In genomic region chr12:2360630-2361170, GRCh38 we compare ENCODE assay signal across 2 cellular contexts.
TF ChIP-seq lines count a peak whose summit lies in the region.

No MANE protein-coding gene starts in this region.

TF ChIP-seq in HCT116, 20 proteins besides CTCF, POLR2A, EP300 and RAD21 (continued from another document):
- TF ChIP-seq EZH2phosphoT487 (IDR thresholded peaks at IDR 0.05; ENCODE audit: borderline replicate concordance) (no peak), POLR2AphosphoS5 (IDR thresholded peaks at IDR 0.05; ENCODE audit: low read depth, low read length) (no peak), JUND (IDR thresholded peaks at IDR 0.05) (no peak), YY1 (IDR thresholded peaks at IDR 0.05; ENCODE audit: extremely low read depth, insufficient replicate concordance, low read depth, low read length) (no peak), CEBPB (IDR thresholded peaks at IDR 0.05; ENCODE audit: low read depth) (no peak), FOSL1 (IDR thresholded peaks at IDR 0.05; ENCODE audit: low read depth) (no peak), ZBTB33 (IDR thresholded peaks at IDR 0.05; ENCODE audit: extremely low read depth, insufficient replicate concordance, low read length) (no peak), ATF3 (IDR thresholded peaks at IDR 0.05) (no peak), CBX3 (IDR thresholded peaks at IDR 0.05; ENCODE audit: low read depth) (no peak), EZH2 (IDR thresholded peaks at IDR 0.05) (no peak), EGR1 (IDR thresholded peaks at IDR 0.05; ENCODE audit: low read depth) (no peak), MAX (IDR thresholded peaks at IDR 0.05) (no peak), SP1 (IDR thresholded peaks at IDR 0.05; ENCODE audit: low read depth) (no peak), ZFX (IDR thresholded peaks at IDR 0.05) (no peak)

TF ChIP-seq in SK-N-SH treated with all-trans-retinoic acid at 6 μM for 48 hours, 23 proteins besides CTCF, POLR2A, EP300 and RAD21 (continued from another document):
- TF ChIP-seq TOX (CRISPR knock-in tag; IDR thresholded peaks at IDR 0.05; ENCODE audit: borderline replicate concordance): no peak
- TF ChIP-seq CSDC2 (CRISPR knock-in tag; IDR thresholded peaks at IDR 0.05): no peak
- no peak for TF ChIP-seq CREB5 (CRISPR knock-in tag; IDR thresholded peaks at IDR 0.05; ENCODE audit: low read depth)
- no peak for TF ChIP-seq TSHZ2 (CRISPR knock-in tag; IDR thresholded peaks at IDR 0.05)
- no peak for TF ChIP-seq PPARA (CRISPR knock-in tag; IDR thresholded peaks at IDR 0.05; ENCODE audit: borderline replicate concordance)
- TF ChIP-seq OSR1 (CRISPR knock-in tag; IDR thresholded peaks at IDR 0.05): no peak
- no peak for TF ChIP-seq BACH2 (CRISPR knock-in tag; IDR thresholded peaks at IDR 0.05; ENCODE audit: borderline replicate concordance)
